In the genomic region with DNA sequence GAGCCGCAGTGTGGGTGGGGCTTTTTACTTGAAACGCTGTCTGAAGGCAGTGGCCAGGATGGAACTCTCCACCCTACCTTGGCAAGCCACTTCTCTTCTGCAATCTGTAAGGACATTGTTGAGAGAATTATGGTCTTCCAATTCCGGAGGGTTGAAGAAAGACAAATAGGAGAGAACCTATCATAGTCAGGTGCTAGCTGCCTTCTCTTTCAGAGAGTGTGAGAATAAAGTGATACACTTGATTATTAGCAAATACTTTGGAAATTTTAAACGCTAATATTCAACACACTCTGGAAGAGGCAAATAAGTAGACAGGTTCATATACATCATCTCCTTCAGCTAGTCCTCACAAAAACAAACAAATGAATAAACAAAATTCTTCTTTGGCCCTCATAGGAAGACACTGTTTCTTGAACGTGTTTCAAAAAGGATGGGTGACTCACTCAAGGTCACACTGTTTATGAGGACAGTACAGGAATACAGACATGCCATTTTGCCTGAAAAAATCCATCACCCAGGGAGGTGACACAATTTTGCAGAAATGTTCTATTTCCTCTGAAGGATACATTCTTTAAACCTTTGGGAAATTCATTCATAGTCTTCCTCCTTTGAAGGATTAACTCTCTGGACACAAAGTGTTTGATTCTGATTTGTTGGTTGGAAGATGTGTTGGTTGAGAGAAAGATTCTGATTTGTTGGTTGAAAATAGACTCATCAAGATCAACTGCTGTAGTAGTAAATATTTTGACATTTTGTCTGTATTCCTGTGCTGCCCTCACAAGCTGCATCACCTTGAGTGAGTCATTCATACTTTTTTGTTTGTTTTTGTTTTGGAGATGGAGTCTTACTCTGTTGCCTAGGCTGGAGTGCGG, we compare ENCODE assay signal across 17 cellular contexts. TPM values are rescaled to one million over a fixed set of nuclear protein-coding genes. Genes with fewer than 3 reads are reported as not detected.
DNase-seq lines count a peak whose midpoint lies in the region; ATAC-seq and TF ChIP-seq lines count a peak whose summit lies in the region.
"Had no signal": no experiment of that assay in that cellular context is flagged by ENCODE, and none has a peak within 500 bp of the region (broad histone marks: within the 10 kb centered on the region; RNA-seq: fewer than 3 reads in every experiment).

No MANE protein-coding gene starts in this region.

- no peaks in the 10 kb centered on the region for H3K9me2 ChIP-seq in HCT116 (ENCODE audit: insufficient read depth)

- H3K4me2 ChIP-seq in HCT116 (ENCODE audit: low read length): peak overlapping the region; percentile 58

- RAD21 ChIA-PET in HCT116 (lab: Charles Lee; ENCODE audit: low non-redundant PET in 1 of 2, low total read pairs in 2 of 2, uncharacterized antibody in 2 of 2, unreplicated experiment in 2 of 2): no interaction called here

- TF ChIP-seq CTCF in CD14-positive monocyte (IDR thresholded peaks at IDR 0.05) (no peak), HCT116 (IDR thresholded peaks at IDR 0.05 in 2 of 3, conservative IDR thresholded peaks at IDR 0.05 in 1 of 3; ENCODE audit: borderline replicate concordance in 1 of 3, insufficient read depth in 1 of 3, low read depth in 2 of 3, low read length in 2 of 3) (no peak), right lobe of liver (IDR thresholded peaks at IDR 0.05) (no peak)

- TF ChIP-seq RAD21 in HCT116 (IDR thresholded peaks at IDR 0.05; ENCODE audit: low read depth): no peak

- H3K4me1 ChIP-seq in HCT116 (ENCODE audit: control insufficient read depth in 1 of 2, insufficient read depth in 2 of 2, low read length in 2 of 2): peaks cover 5 to 18% of the 10 kb centered on the region in 2 experiments
- H3K4me1 ChIP-seq in adipocyte (ENCODE audit: control insufficient read depth, insufficient read depth, low read length): peaks cover 19% of the 10 kb centered on the region
- peaks cover 0 to 38% (median 15%) of the 10 kb centered on the region in 4 donors for H3K4me1 ChIP-seq in right lobe of liver

- peak overlapping the region; percentile 97 to 99 (median 99) for H3K27ac Mint-ChIP-seq in CD14-positive monocyte
- H3K27ac Mint-ChIP-seq in effector memory CD8-positive, alpha-beta T cell: no peak overlapping the region
- no peak overlapping the region for H3K27ac Mint-ChIP-seq in stimulated activated memory B cell treated with anti-CD40 and anti-IgM and Interleukin-4, amounts not matched to agents 10 μg/mL and 1 μg/mL and 100 μg/mL, for 72 hours

- peaks cover 3 to 11% (median 6%) of the 10 kb centered on the region in 7 donors for H3K9me3 Mint-ChIP-seq in CD14-positive monocyte
- H3K9me3 Mint-ChIP-seq in effector memory CD8-positive, alpha-beta T cell: no peaks in the 10 kb centered on the region
- no peaks in the 10 kb centered on the region for H3K9me3 Mint-ChIP-seq in stimulated activated memory B cell treated with anti-CD40 and anti-IgM and Interleukin-4, amounts not matched to agents 10 μg/mL and 1 μg/mL and 100 μg/mL, for 72 hours
- H3K9me3 Mint-ChIP-seq: activated T-cell treated with anti-CD3 and anti-CD28 coated beads, Interleukin-2, amount 50 U/mL, for 4 hours; CD4-positive, CD25-positive, alpha-beta regulatory T cell had no signal

- DNase-seq in CD14-positive monocyte (ENCODE audit: low spot score) (no peak), HCT116 (ENCODE audit: low read depth, low spot score) (no peak), adipocyte (ENCODE audit: low read depth) (no peak), right lobe of liver (no peak)
- no peak for DNase-seq in effector memory CD8-positive, alpha-beta T cell
- DNase-seq: activated CD4-positive, alpha-beta T cell treated with anti-CD3 and anti-CD28 coated beads, Interleukin-2, amount 50 U/mL, for 1 hour; activated T-cell treated with anti-CD3 and anti-CD28 coated beads, Interleukin-2, amount 50 U/mL, for 4 hours; CD4-positive, CD25-positive, alpha-beta regulatory T cell; NCI-H1694 treated with DMSO at 0.1 percent for 48 hours; NCI-H510A; retina; T-helper 9 cell had no signal

- POLR2A ChIA-PET in HCT116 (lab: Charles Lee): no interaction called here

- H3K27me3 Mint-ChIP-seq in CD14-positive monocyte (ENCODE audit: low read depth in 3 of 3): peaks cover 0 to 2% (median 0%) of the 10 kb centered on the region in 3 donors
- H3K27me3 Mint-ChIP-seq in effector memory CD8-positive, alpha-beta T cell: peaks cover 6 to 13% of the 10 kb centered on the region in 2 donors
- no peaks in the 10 kb centered on the region for H3K27me3 Mint-ChIP-seq in stimulated activated memory B cell treated with anti-CD40 and anti-IgM and Interleukin-4, amounts not matched to agents 10 μg/mL and 1 μg/mL and 100 μg/mL, for 72 hours

- H3K36me3 ChIP-seq in HCT116 (ENCODE audit: control insufficient read depth in 1 of 2, insufficient read depth in 2 of 2, low read length in 2 of 2) (no peaks in the 10 kb centered on the region), adipocyte (ENCODE audit: control insufficient read depth, insufficient read depth, low read length, severe bottlenecking) (no peaks in the 10 kb centered on the region), right lobe of liver (peaks cover 0 to 10% (median 1%) of the 10 kb centered on the region in 4 donors)

- H3K4me3 ChIP-seq in HCT116 (replicated peaks in 1 of 2; ENCODE audit: low read depth in 1 of 2, low read length in 2 of 2) (0 out of 4 replicates have a peak overlapping the region, but pooled peaks of 1 of the 2 experiments have one; percentile 2), adipocyte (ENCODE audit: low read length) (peak overlapping the region; percentile 29), right lobe of liver (no peak overlapping the region)

- CTCF ChIA-PET in HCT116 (lab: Charles Lee): interaction anchor here (0.7 to 1.0 kb wide), 3 partner anchors 11 to 13 kb away, joined by 3 read pairs; no protein-coding TSS in a partner anchor

- H4K20me1 ChIP-seq in HCT116 (ENCODE audit: insufficient read depth): no peaks in the 10 kb centered on the region

- H3K27ac ChIP-seq in HCT116 (ENCODE audit: low read depth, low read length) (no peak overlapping the region), right lobe of liver (peak overlapping the region; percentile 97 to 99 (median 98))

- peak overlapping the region; percentile 75 to 77 for H3K4me3 Mint-ChIP-seq in CD14-positive monocyte
- no peak overlapping the region for H3K4me3 Mint-ChIP-seq in effector memory CD8-positive, alpha-beta T cell
- H3K4me3 Mint-ChIP-seq in stimulated activated memory B cell treated with anti-CD40 and anti-IgM and Interleukin-4, amounts not matched to agents 10 μg/mL and 1 μg/mL and 100 μg/mL, for 72 hours: no peak overlapping the region
- H3K4me3 Mint-ChIP-seq: activated T-cell treated with anti-CD3 and anti-CD28 coated beads, Interleukin-2, amount 50 U/mL, for 4 hours; CD4-positive, CD25-positive, alpha-beta regulatory T cell had no signal

- no peaks in the 10 kb centered on the region; the same call in 1 of the 2 replicates for H3K27me3 ChIP-seq in HCT116 (ENCODE audit: insufficient read depth, low read length)
- H3K27me3 ChIP-seq in adipocyte (replicated peaks; ENCODE audit: control insufficient read depth, insufficient read depth, low read length): no peaks in the 10 kb centered on the region
- no peaks in the 10 kb centered on the region for H3K27me3 ChIP-seq in right lobe of liver

- H3K9ac ChIP-seq in HCT116 (ENCODE audit: low read length): no peak overlapping the region
- H3K9ac ChIP-seq in adipocyte (ENCODE audit: low read length): no peak overlapping the region

- TF ChIP-seq POLR2A in HCT116 (IDR thresholded peaks at IDR 0.05; ENCODE audit: borderline replicate concordance, extremely low read depth, insufficient read depth, insufficient read length) (no peak), right lobe of liver (IDR thresholded peaks at IDR 0.05) (no peak)

- ATAC-seq in HCT116: peak; percentile 54
- ATAC-seq in right lobe of liver: no peak
- ATAC-seq in effector memory CD8-positive, alpha-beta T cell (replicated peaks): no peak
- no peak for ATAC-seq in stimulated activated memory B cell treated with anti-CD40 and anti-IgM and Interleukin-4, amounts not matched to agents 10 μg/mL and 1 μg/mL and 100 μg/mL, for 72 hours
- no peak for ATAC-seq in HG03469 (IDR thresholded peaks at IDR 0.05; ENCODE audit: unreplicated experiment)

- peaks cover 13 to 20% of the 10 kb centered on the region in 2 donors for H3K36me3 Mint-ChIP-seq in CD14-positive monocyte
- H3K36me3 Mint-ChIP-seq in effector memory CD8-positive, alpha-beta T cell (ENCODE audit: insufficient read depth): no peaks in the 10 kb centered on the region
- H3K36me3 Mint-ChIP-seq in stimulated activated memory B cell treated with anti-CD40 and anti-IgM and Interleukin-4, amounts not matched to agents 10 μg/mL and 1 μg/mL and 100 μg/mL, for 72 hours: no peaks in the 10 kb centered on the region
- H3K36me3 Mint-ChIP-seq: CD4-positive, CD25-positive, alpha-beta regulatory T cell had no signal

- no TSS peak for BruUV-seq in HCT116 (replicated peaks; lab: Mats Ljungman, UMichigan)

- H3K79me2 ChIP-seq in HCT116 (ENCODE audit: insufficient read depth, low read length): no peaks in the 10 kb centered on the region

- peaks cover 91% of the 10 kb centered on the region for H3K4me1 Mint-ChIP-seq in CD14-positive monocyte
- peaks cover 8 to 19% of the 10 kb centered on the region in 2 donors for H3K4me1 Mint-ChIP-seq in effector memory CD8-positive, alpha-beta T cell (ENCODE audit: low read depth in 2 of 2)
- peaks cover 42% of the 10 kb centered on the region for H3K4me1 Mint-ChIP-seq in stimulated activated memory B cell treated with anti-CD40 and anti-IgM and Interleukin-4, amounts not matched to agents 10 μg/mL and 1 μg/mL and 100 μg/mL, for 72 hours

- intact Hi-C loops in CD14-positive monocyte (cut with micrococcal nuclease) (loop anchor here in 1 of 2 donors (5.0 kb wide), 1 partner anchor 43 kb away; no protein-coding TSS in a partner anchor), HCT116 (cut with micrococcal nuclease) (no loop called here), right lobe of liver (cut with DNase I) (no loop called here)

- H3K9me3 ChIP-seq in HCT116 (ENCODE audit: control insufficient read depth in 1 of 2, insufficient read depth in 1 of 2, low read depth in 1 of 2, low read length in 2 of 2) (no peaks in the 10 kb centered on the region), adipocyte (ENCODE audit: control insufficient read depth, low read length) (no peaks in the 10 kb centered on the region), right lobe of liver (no peaks in the 10 kb centered on the region)

- 73% methylated on average over 6 of the region's 6 CpGs for WGBS in right lobe of liver (ENCODE audit: insufficient coverage, low coverage, low lambda C conversion rate, missing lambda C conversion rate)

- peak overlapping the region; percentile 76 for H2AFZ ChIP-seq in HCT116 (ENCODE audit: low read depth, low read length, poor library complexity, severe bottlenecking)

RNA-seq across cellular contexts. Expression of a gene that starts 2.2 kb away (rescaled TPM):
- 100 to 1,000 TPM in 1 of 2 donors, 10 to 100 TPM in 1; 92.0 to 109 TPM for polyA plus RNA-seq in CD14-positive monocyte
- 0.25 TPM for total RNA-seq in HCT116 (2021; ENCODE audit: unreplicated experiment)
- polyA plus RNA-seq in HCT116 (2012): 0.25 and 0.26 TPM in 2 replicates
- total RNA-seq in right lobe of liver: 10 to 100 TPM; 14.5 to 98.1 (median 43.9) TPM
- total RNA-seq: CD4-positive, CD25-positive, alpha-beta regulatory T cell; temporal lobe had no signal
- polyA plus RNA-seq: neural cell had no signal

RNA-seq across cellular contexts. Expression of a gene that starts 48.6 kb away (rescaled TPM):
- 10 to 100 TPM; 11.0 to 18.2 TPM for polyA plus RNA-seq in CD14-positive monocyte
- total RNA-seq in HCT116 (2021; ENCODE audit: unreplicated experiment) (12.6 TPM), right lobe of liver (10 to 100 TPM; 38.0 to 77.8 (median 58.7) TPM)
- 7.4 and 8.1 TPM in 2 replicates for polyA plus RNA-seq in HCT116 (2012)

RNA-seq across cellular contexts. Expression of a gene that starts 57.5 kb away (rescaled TPM):
- not detected for polyA plus RNA-seq in CD14-positive monocyte
- total RNA-seq in HCT116 (2021; ENCODE audit: unreplicated experiment) (not detected), right lobe of liver (not detected)
- not detected in 2 replicates for polyA plus RNA-seq in HCT116 (2012)
- total RNA-seq: activated T-cell treated with anti-CD3 and anti-CD28 coated beads, Interleukin-2, amount 50 U/mL, for 4 hours; CD4-positive, CD25-positive, alpha-beta regulatory T cell; mammary epithelial cell; temporal lobe had no signal
- polyA plus RNA-seq: CD4-positive, CD25-positive, alpha-beta regulatory T cell; neural cell had no signal

Comparison
In these comparisons a context has a peak if more than half of its experiments do, and no peak if none do; other contexts are left out.
1. H3K27ac Mint-ChIP-seq: peak in CD14-positive monocyte (7 of 7); none in effector memory CD8-positive, alpha-beta T cell (0 of 2) and stimulated activated memory B cell treated with anti-CD40 and anti-IgM and Interleukin-4, amounts not matched to agents 10 μg/mL and 1 μg/mL and 100 μg/mL, for 72 hours (single experiment).
2. H3K4me3 Mint-ChIP-seq: peak in CD14-positive monocyte (2 of 2); none in effector memory CD8-positive, alpha-beta T cell (0 of 2) and stimulated activated memory B cell treated with anti-CD40 and anti-IgM and Interleukin-4, amounts not matched to agents 10 μg/mL and 1 μg/mL and 100 μg/mL, for 72 hours (single experiment).
3. RNA of a gene that starts 2.2 kb away (total RNA-seq): 14.5 to 98.1 TPM in right lobe of liver; 0.25 TPM in HCT116 (single experiment); every median in the first group is over 10 times any median in the second.